ENCODE assay signal across 10 cellular contexts in genomic region chr6:107716688-107717089, GRCh38.
DNase-seq lines count a peak whose midpoint lies in the region; ATAC-seq, FAIRE-seq and TF ChIP-seq lines count a peak whose summit lies in the region.
"Had no signal": no experiment of that assay in that cellular context is flagged by ENCODE, and none has a peak within 500 bp of the region (broad histone marks: within the 10 kb centered on the region; RNA-seq: fewer than 3 reads in every experiment).

No MANE protein-coding gene starts in this region.

- no peak for TF ChIP-seq RAD21 in H1 (IDR thresholded peaks at IDR 0.05 in 1 of 2, conservative IDR thresholded peaks at IDR 0.05 in 1 of 2; ENCODE audit: low read depth in 2 of 2, low read length in 2 of 2)

- no peak overlapping the region for H2BK12ac ChIP-seq in H1 (ENCODE audit: low read depth, low read length)

- peaks cover 34% of the 10 kb centered on the region for H3K36me3 Mint-ChIP-seq in activated CD4-positive, alpha-beta T cell treated with anti-CD3 and anti-CD28 coated beads for 36 hours (ENCODE audit: low read depth)

- H3K79me1 ChIP-seq in H1 (ENCODE audit: low read depth, low read length): no peaks in the 10 kb centered on the region

- H3K9ac ChIP-seq in mammary epithelial cell (ENCODE audit: insufficient read depth, low read length) (no peak overlapping the region), H1 (replicated peaks in 1 of 4; ENCODE audit: extremely low read depth in 1 of 4, low read depth in 3 of 4, low read length in 3 of 4) (no peak overlapping the region)

- peak; percentile 62 for ATAC-seq in activated CD4-positive, alpha-beta T cell treated with anti-CD3 and anti-CD28 coated beads for 36 hours
- ATAC-seq: body of pancreas had no signal

- no peak overlapping the region for H3K56ac ChIP-seq in H1 (replicated peaks; ENCODE audit: insufficient read length, low read depth, low read length)

- H3K9me3 Mint-ChIP-seq in activated CD4-positive, alpha-beta T cell treated with anti-CD3 and anti-CD28 coated beads for 36 hours (ENCODE audit: low read depth): no peaks in the 10 kb centered on the region

- peak overlapping the region; percentile 90 for H3K27ac Mint-ChIP-seq in activated CD4-positive, alpha-beta T cell treated with anti-CD3 and anti-CD28 coated beads for 36 hours

- intact Hi-C loops in mammary epithelial cell (cut with micrococcal nuclease): no loop called here
- intact Hi-C loops in activated CD4-positive, alpha-beta T cell treated with anti-CD3 and anti-CD28 coated beads for 36 hours (cut with DNase I, micrococcal nuclease): loop anchor here (1.0 to 10.0 kb wide), 2 partner anchors 10 to 1192 kb away; no protein-coding TSS in a partner anchor

- H3K4me1 Mint-ChIP-seq in activated CD4-positive, alpha-beta T cell treated with anti-CD3 and anti-CD28 coated beads for 36 hours: peaks cover 72% of the 10 kb centered on the region

- no peak overlapping the region for H3K4ac ChIP-seq in H1 (replicated peaks; ENCODE audit: insufficient read length, low read depth, low read length)

- H3K27me3 ChIP-seq in mammary epithelial cell (ENCODE audit: insufficient read depth, low read length) (no peaks in the 10 kb centered on the region), MG63 (no peaks in the 10 kb centered on the region), H1 (replicated peaks in 1 of 4; ENCODE audit: control insufficient read depth in 3 of 4, extremely low read depth in 1 of 4, insufficient read depth in 3 of 4, low read length in 3 of 4) (peaks cover 0 to 1% (median 0%) of the 10 kb centered on the region in 4 experiments; a peak in 1 of 7 replicates)
- H3K27me3 ChIP-seq: body of pancreas had no signal

- no peak overlapping the region for H2BK15ac ChIP-seq in H1 (ENCODE audit: low read length)

- CTCF ChIA-PET in mammary epithelial cell (lab: Charles Lee; ENCODE audit: low non-redundant PET): no interaction called here
- CTCF ChIA-PET in activated CD4-positive, alpha-beta T cell treated with anti-CD3 and anti-CD28 coated beads for 36 hours (lab: Charles Lee): interaction anchor here (0.7 kb wide), 1 partner anchor 15 kb away, joined by 4 read pairs; no protein-coding TSS in a partner anchor
- CTCF ChIA-PET in H1 (lab: Charles Lee; ENCODE audit: partially characterized antibody): interaction anchor here (1.5 kb wide), 1 partner anchor 37 kb away, joined by 3 read pairs; no protein-coding TSS in a partner anchor

- BruUV-seq in mammary epithelial cell (replicated peaks; lab: Mats Ljungman, UMichigan): no TSS peak

- H3K18ac ChIP-seq in H1 (ENCODE audit: extremely low read depth, low read length): no peak overlapping the region

- no peak overlapping the region for H2BK20ac ChIP-seq in H1 (ENCODE audit: low read length)

- no peaks in the 10 kb centered on the region for H3K23me2 ChIP-seq in H1 (ENCODE audit: low read depth, low read length)

- H3K23ac ChIP-seq in H1 (ENCODE audit: insufficient read length): no peak overlapping the region

- H3K79me2 ChIP-seq in mammary epithelial cell (ENCODE audit: insufficient read depth, low read length) (no peaks in the 10 kb centered on the region), H1 (ENCODE audit: control insufficient read depth in 1 of 2, insufficient read depth in 2 of 2, low read length in 2 of 2) (no peaks in the 10 kb centered on the region)

- H3K27ac ChIP-seq in mammary epithelial cell (ENCODE audit: insufficient read depth, low read depth, low read length) (no peak overlapping the region), H1 (ENCODE audit: low read depth, low read length) (no peak overlapping the region)
- H3K27ac ChIP-seq: body of pancreas, C4-2B had no signal

- 93% methylated on average over 6 of the region's 9 CpGs for WGBS in mammary epithelial cell (ENCODE audit: low coverage, missing lambda C conversion rate)
- WGBS in H1 (ENCODE audit: extremely low coverage in 1 of 2, insufficient coverage in 1 of 2, insufficient read length in 1 of 2, insufficient replicate concordance in 2 of 2, low coverage in 1 of 2, low lambda C conversion rate in 2 of 2, missing lambda C conversion rate in 1 of 2), 2 experiments: 85% methylated on average over 9 of the region's 9 CpGs; no CpG with 5 or more reads in 1 of the 2 experiments

- H3K4me3 Mint-ChIP-seq in activated CD4-positive, alpha-beta T cell treated with anti-CD3 and anti-CD28 coated beads for 36 hours: peak overlapping the region; percentile 53

- H3K4me2 ChIP-seq in mammary epithelial cell (ENCODE audit: insufficient read depth, low read depth, low read length) (no peak overlapping the region), H1 (ENCODE audit: insufficient read depth in 1 of 2, low read depth in 2 of 2, low read length in 2 of 2) (no peak overlapping the region)

- TF ChIP-seq EP300 in H1 (IDR thresholded peaks at IDR 0.05; ENCODE audit: borderline replicate concordance in 1 of 2, low read depth in 2 of 2, low read length in 2 of 2): no peak

- TF ChIP-seq CTCF in mammary epithelial cell (conservative IDR thresholded peaks at IDR 0.05 in 1 of 2, IDR thresholded peaks at IDR 0.05 in 1 of 2; ENCODE audit: extremely low read depth in 1 of 2, insufficient read depth in 1 of 2, low read depth in 1 of 2, low read length in 2 of 2): no peak
- no peak for TF ChIP-seq CTCF in H1 (IDR thresholded peaks at IDR 0.05; ENCODE audit: control extremely low read depth in 1 of 3, insufficient read depth in 1 of 3, low read depth in 1 of 3, low read length in 3 of 3)

- H2AFZ ChIP-seq in mammary epithelial cell (ENCODE audit: low read depth, low read length) (no peak overlapping the region), H1 (ENCODE audit: low read length) (peak overlapping the region; percentile 86; the same call in 1 of the 2 replicates)

- in situ Hi-C loops in T47D (cut with HindIII; ENCODE audit: low pct_unique_long_range_greater_than_20kb, low sequenced_read_pairs): no loop called here
- in situ Hi-C loops in mammary epithelial cell (cut with MboI; ENCODE audit: low sequenced_read_pairs in 2 of 2): no loop called here

- POLR2A ChIA-PET in activated CD4-positive, alpha-beta T cell treated with anti-CD3 and anti-CD28 coated beads for 36 hours (lab: Charles Lee): no interaction called here
- POLR2A ChIA-PET in H1 (lab: Charles Lee; ENCODE audit: partially characterized antibody): no interaction called here

- no peak overlapping the region for H2BK5ac ChIP-seq in H1 (ENCODE audit: low read depth, low read length)

- peaks cover 15% of the 10 kb centered on the region for H3K4me1 ChIP-seq in mammary epithelial cell (ENCODE audit: insufficient read depth, low read length)
- no peaks in the 10 kb centered on the region; a peak in 1 of 7 replicates for H3K4me1 ChIP-seq in H1 (replicated peaks in 1 of 4; ENCODE audit: control insufficient read depth in 3 of 4, insufficient read depth in 4 of 4, low read length in 3 of 4)
- H3K4me1 ChIP-seq: body of pancreas had no signal

- DNase-seq in T47D (ENCODE audit: low read depth in 1 of 2, low spot score in 1 of 2) (peak; percentile 4 to 65), mammary epithelial cell (no peak), MG63 (peak; percentile 28), H1 (ENCODE audit: low read depth in 1 of 2, low spot score in 2 of 2) (no peak), NCI-H1092 treated with DMSO at 0.1 percent for 48 hours (lab: John Stamatoyannopoulos, UW) (no peak), epidermal melanocyte (ENCODE audit: insufficient read length, low spot score) (no peak)
- DNase-seq in activated CD4-positive, alpha-beta T cell treated with anti-CD3 and anti-CD28 coated beads for 36 hours: peak; percentile 84
- peak; percentile 54 for DNase-seq in stimulated activated CD8-positive, alpha-beta memory T cell treated with anti-CD3 and anti-CD28 coated beads, Interleukin-12 subunit alpha, Interleukin-12 subunit beta, amount 100 ng/mL, for 24 hours (ENCODE audit: extremely low read depth)

- H4K91ac ChIP-seq in H1 (replicated peaks; ENCODE audit: insufficient read length, low read length): no peak overlapping the region

- TF ChIP-seq POLR2A in H1 (IDR thresholded peaks at IDR 0.05; ENCODE audit: control extremely low read depth in 1 of 2, low read depth in 2 of 2, low read length in 2 of 2): no peak

- no peaks in the 10 kb centered on the region for H3K36me3 ChIP-seq in mammary epithelial cell (ENCODE audit: insufficient read depth, low read length)
- H3K36me3 ChIP-seq in MG63: no peaks in the 10 kb centered on the region
- H3K36me3 ChIP-seq in H1 (ENCODE audit: control insufficient read depth in 2 of 4, insufficient read depth in 4 of 4, low read length in 3 of 4): no peaks in the 10 kb centered on the region

- dilution Hi-C loops in mammary epithelial cell (cut with HindIII; ENCODE audit: low sequenced_read_pairs): loop anchor here (5.0 kb wide), 1 partner anchor 56 kb away; no protein-coding TSS in a partner anchor

- H3K9me3 ChIP-seq in mammary epithelial cell (replicated peaks; ENCODE audit: insufficient read depth, low read length) (no peaks in the 10 kb centered on the region), MG63 (no peaks in the 10 kb centered on the region), H1 (ENCODE audit: insufficient read depth in 2 of 2, low read depth in 1 of 2, low read length in 1 of 2) (no peaks in the 10 kb centered on the region)
- H3K9me3 ChIP-seq: body of pancreas had no signal

- H2AK5ac ChIP-seq in H1 (ENCODE audit: low read depth, low read length): no peak overlapping the region

- no peak overlapping the region for H4K8ac ChIP-seq in H1 (ENCODE audit: extremely low read depth, insufficient read depth, low read length)

- H3K4me3 ChIP-seq in mammary epithelial cell (replicated peaks in 1 of 3; ENCODE audit: insufficient read depth in 1 of 3, low read depth in 2 of 3, low read length in 3 of 3) (no peak overlapping the region), MG63 (no peak overlapping the region), H1 (ENCODE audit: extremely low read depth in 1 of 4, insufficient read depth in 2 of 4, low read depth in 3 of 4, low read length in 4 of 4) (no peak overlapping the region)
- H3K4me3 ChIP-seq: body of pancreas had no signal

- no peak overlapping the region for H3K14ac ChIP-seq in H1 (ENCODE audit: insufficient read length)

- no peak overlapping the region for H4K5ac ChIP-seq in H1 (ENCODE audit: insufficient read length, low read depth, low read length)

- H4K20me1 ChIP-seq in mammary epithelial cell (ENCODE audit: insufficient read depth, low read length) (no peaks in the 10 kb centered on the region), H1 (replicated peaks in 1 of 2; ENCODE audit: control insufficient read depth in 1 of 2, insufficient read depth in 2 of 2, low read length in 2 of 2) (no peaks in the 10 kb centered on the region)

- no peak overlapping the region for H2BK120ac ChIP-seq in H1 (replicated peaks; ENCODE audit: low read depth, low read length)

- no peaks in the 10 kb centered on the region for H3K27me3 Mint-ChIP-seq in activated CD4-positive, alpha-beta T cell treated with anti-CD3 and anti-CD28 coated beads for 36 hours

- peak; percentile 90 for FAIRE-seq in H1 (lab: Jason Lieb, UNC)

TF ChIP-seq in H1, 55 proteins besides CTCF, POLR2A, EP300 and RAD21 (continues in another document):
- TF ChIP-seq BRCA1 (IDR thresholded peaks at IDR 0.05; ENCODE audit: low read depth, low read length): no peak

Comparison
In these comparisons a context has a peak if more than half of its experiments do, and no peak if none do; other contexts are left out.
1. DNase-seq: peak in T47D (2 of 2), MG63 (single experiment), activated CD4-positive, alpha-beta T cell treated with anti-CD3 and anti-CD28 coated beads for 36 hours (single experiment) and stimulated activated CD8-positive, alpha-beta memory T cell treated with anti-CD3 and anti-CD28 coated beads, Interleukin-12 subunit alpha, Interleukin-12 subunit beta, amount 100 ng/mL, for 24 hours (single experiment); none in mammary epithelial cell (single experiment), H1 (0 of 2), NCI-H1092 treated with DMSO at 0.1 percent for 48 hours (single experiment) and epidermal melanocyte (single experiment).